In the genomic region with DNA sequence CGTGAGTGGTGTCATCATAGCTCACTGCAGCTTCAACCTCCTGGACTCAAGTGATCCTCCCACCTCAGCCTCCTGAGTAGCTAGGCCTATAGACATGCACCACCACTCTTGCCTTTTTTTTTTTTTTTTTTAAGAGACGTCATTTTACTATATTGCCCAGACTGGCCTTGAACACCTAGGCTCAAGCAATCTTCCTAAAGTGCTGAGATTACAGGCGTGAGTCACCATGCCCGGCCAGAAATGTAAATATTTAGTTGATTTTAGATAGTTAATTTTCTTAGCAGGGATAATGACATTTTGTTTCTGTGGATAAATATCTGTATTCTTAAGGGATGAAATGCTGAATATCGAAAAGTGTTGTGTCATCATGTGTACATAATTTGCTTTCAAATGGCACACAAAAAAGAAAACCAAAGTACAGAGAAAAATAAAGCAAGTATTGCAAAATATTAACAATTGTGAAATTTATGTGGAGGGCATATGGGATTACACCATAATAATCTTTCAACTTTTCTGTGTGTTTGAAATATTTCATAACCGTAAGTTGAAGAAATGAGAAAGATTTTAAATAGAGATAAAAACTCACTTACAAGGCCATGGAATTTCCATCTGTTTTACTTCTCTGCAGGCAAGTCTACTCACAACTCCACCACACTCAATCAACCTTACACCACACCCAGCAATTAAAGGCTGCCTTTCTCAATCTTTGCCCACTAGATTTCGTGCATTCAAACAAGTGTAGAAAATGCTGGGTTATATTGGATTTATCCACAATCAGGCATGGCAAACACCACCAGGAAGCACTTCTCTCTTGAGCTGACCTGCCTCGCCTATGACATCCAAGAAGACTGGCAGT, we compare ENCODE assay signal across 11 cellular contexts.
A peak's percentile ranks its signal among the peaks of the same experiment; 100 is the strongest.
DNase-seq lines count a peak whose midpoint lies in the region; ATAC-seq and TF ChIP-seq lines count a peak whose summit lies in the region.
"Had no signal": no experiment of that assay in that cellular context is flagged by ENCODE, and none has a peak within 500 bp of the region (broad histone marks: within the 10 kb centered on the region; RNA-seq: fewer than 3 reads in every experiment).

No MANE protein-coding gene starts in this region.

- H3K27ac Mint-ChIP-seq in effector memory CD8-positive, alpha-beta T cell, result no peak overlapping the region
- H3K27ac Mint-ChIP-seq: T-helper 2 cell treated with Interferon-gamma antibody and Interleukin-4, amounts not matched to agents 5 μg/mL and 100 μg/mL, for 36 hours had no signal

- ATAC-seq in effector memory CD8-positive, alpha-beta T cell (replicated peaks), result no peak

- H3K9me3 Mint-ChIP-seq in effector memory CD8-positive, alpha-beta T cell, result no peaks in the 10 kb centered on the region
- H3K9me3 Mint-ChIP-seq: T-helper 2 cell treated with Interferon-gamma antibody and Interleukin-4, amounts not matched to agents 5 μg/mL and 100 μg/mL, for 36 hours had no signal

- no peaks in the 10 kb centered on the region for H3K9me3 ChIP-seq in stomach

- no peaks in the 10 kb centered on the region for H3K36me3 Mint-ChIP-seq in effector memory CD8-positive, alpha-beta T cell (ENCODE audit: insufficient read depth)

- WGBS in stomach, 5 donors, result 44 to 46% (median 45%) methylated on average over 8 of the region's 8 CpGs

- H3K27ac ChIP-seq in stomach, result peak overlapping the region in 3 of 5 donors; percentile 30 to 62 (median 56)

- H3K36me3 ChIP-seq in stomach, result no peaks in the 10 kb centered on the region

- H3K4me3 Mint-ChIP-seq in effector memory CD8-positive, alpha-beta T cell, result no peak overlapping the region
- H3K4me3 Mint-ChIP-seq: T-helper 2 cell treated with Interferon-gamma antibody and Interleukin-4, amounts not matched to agents 5 μg/mL and 100 μg/mL, for 36 hours had no signal

- H3K4me1 Mint-ChIP-seq in effector memory CD8-positive, alpha-beta T cell (ENCODE audit: low read depth in 2 of 2), result no peaks in the 10 kb centered on the region

- peaks cover 8 to 30% (median 15%) of the 10 kb centered on the region in 4 donors for H3K4me1 ChIP-seq in stomach

- H3K4me3 ChIP-seq in stomach, result no peak overlapping the region

- no peak for TF ChIP-seq CTCF in stomach (IDR thresholded peaks at IDR 0.05)

- intact Hi-C loops in stomach (cut with DNase I; ENCODE audit: low total_unique reads), result loop anchor here (10.0 kb wide), 1 partner anchor 136 kb away; no protein-coding TSS in a partner anchor

- H3K27me3 Mint-ChIP-seq in effector memory CD8-positive, alpha-beta T cell, result peaks cover 34 to 37% of the 10 kb centered on the region in 2 donors

- DNase-seq in HuH-7 (ENCODE audit: low spot score) (peak; percentile 10), SIG-M5 treated with dmso at 0.1 percent for 504 hours (lab: John Stamatoyannopoulos, UW; ENCODE audit: unreplicated experiment) (peak; percentile 89), fibroblast of peridontal ligament (ENCODE audit: extremely low read depth) (peak; percentile 68), stomach (no peak), NCI-H128 (lab: John Stamatoyannopoulos, UW; ENCODE audit: unreplicated experiment) (no peak), mesenteric fat pad (ENCODE audit: low spot score) (no peak), NCI-H2081 treated with DMSO at 0.1 percent for 48 hours (lab: John Stamatoyannopoulos, UW) (no peak)
- DNase-seq in effector memory CD8-positive, alpha-beta T cell, result no peak
- DNase-seq: NCI-H345; stimulated activated CD4-positive, alpha-beta T cell treated with anti-CD3 and anti-CD28 coated beads, Interleukin-2, amount 100 ng/mL, for 48 hours had no signal

- TF ChIP-seq EP300 in stomach (IDR thresholded peaks at IDR 0.05), result no peak

- TF ChIP-seq POLR2A in stomach (IDR thresholded peaks at IDR 0.05), result no peak

- no peaks in the 10 kb centered on the region for H3K27me3 ChIP-seq in stomach

Comparison
In these comparisons a context has a peak if more than half of its experiments do, and no peak if none do; other contexts are left out.
1. DNase-seq: peak in HuH-7 (single experiment), SIG-M5 treated with dmso at 0.1 percent for 504 hours (single experiment) and fibroblast of peridontal ligament (single experiment); none in stomach (single experiment), NCI-H128 (single experiment), mesenteric fat pad (single experiment), NCI-H2081 treated with DMSO at 0.1 percent for 48 hours (single experiment) and effector memory CD8-positive, alpha-beta T cell (0 of 3).